ENCODE assay signal across 17 cellular contexts in the genomic region with DNA sequence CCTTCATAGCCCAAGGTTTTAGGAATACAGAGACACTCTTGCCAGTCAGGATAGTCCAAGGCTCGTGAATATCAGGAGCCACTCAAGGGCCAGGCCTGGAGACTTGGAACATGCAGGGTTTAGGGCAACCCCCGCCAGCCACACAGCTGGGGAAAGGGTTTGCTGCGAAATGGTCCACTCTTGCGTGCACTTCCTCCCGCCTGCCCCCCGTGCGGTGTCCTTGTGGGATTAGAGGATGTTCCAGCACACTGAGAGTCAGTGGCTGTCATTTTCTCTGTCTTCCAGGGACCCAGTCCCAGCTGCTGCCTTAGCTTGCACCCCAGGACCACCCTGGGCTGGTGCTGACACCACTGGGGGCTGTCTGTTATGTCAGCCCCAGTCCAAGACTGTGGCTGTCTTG. TPM values are rescaled to one million over a fixed set of nuclear protein-coding genes. Genes with fewer than 3 reads are reported as not detected.
DNase-seq lines count a peak whose midpoint lies in the region; ATAC-seq and TF ChIP-seq lines count a peak whose summit lies in the region.
"Had no signal": no experiment of that assay in that cellular context is flagged by ENCODE, and none has a peak within 500 bp of the region (broad histone marks: within the 10 kb centered on the region; RNA-seq: fewer than 3 reads in every experiment).

No MANE protein-coding gene starts in this region.

- no peak overlapping the region for H2BK5ac ChIP-seq in H9 (ENCODE audit: insufficient read length, low read length)

- H2BK120ac ChIP-seq in H9 (ENCODE audit: low read depth, low read length, poor library complexity, severe bottlenecking), result no peak overlapping the region

- H3K4me1 Mint-ChIP-seq in H9, result peaks cover 13 to 20% of the 10 kb centered on the region in 2 experiments
- peaks cover 3% of the 10 kb centered on the region for H3K4me1 Mint-ChIP-seq in CD4-positive, alpha-beta T cell (ENCODE audit: low read depth)

- ATAC-seq in right lobe of liver, result no peak
- ATAC-seq in upper lobe of left lung (ENCODE audit: low FRiP score in 2 of 2), result no peak
- ATAC-seq in CD4-positive, alpha-beta T cell (ENCODE audit: poor library complexity), result no peak
- no peak for ATAC-seq in HG03159 (IDR thresholded peaks at IDR 0.05; ENCODE audit: unreplicated experiment)

- no peak overlapping the region for H3K4ac ChIP-seq in H9 (ENCODE audit: low read depth, low read length)

- H3K4me3 Mint-ChIP-seq in H9, result no peak overlapping the region
- H3K4me3 Mint-ChIP-seq in CD4-positive, alpha-beta T cell, result no peak overlapping the region

- H2AFZ ChIP-seq in H9 (ENCODE audit: low read length), result no peak overlapping the region

- TF ChIP-seq CTCF in H9 (conservative IDR thresholded peaks at IDR 0.05), result no peak
- no peak for TF ChIP-seq CTCF in right lobe of liver (IDR thresholded peaks at IDR 0.05)
- no peak for TF ChIP-seq CTCF in upper lobe of left lung (IDR thresholded peaks at IDR 0.05)
- no peak for TF ChIP-seq CTCF in CD4-positive, alpha-beta T cell (IDR thresholded peaks at IDR 0.05)

- no peaks in the 10 kb centered on the region for H3K4me1 ChIP-seq in H9 (ENCODE audit: insufficient read depth, low read length)
- peaks cover 0 to 74% (median 13%) of the 10 kb centered on the region in 4 donors for H3K4me1 ChIP-seq in right lobe of liver
- H3K4me1 ChIP-seq in upper lobe of left lung, result peaks cover 31 to 51% (median 42%) of the 10 kb centered on the region in 4 donors

- POLR2A ChIA-PET in CD4-positive, alpha-beta T cell (lab: Charles Lee), result no interaction called here

- H3K18ac ChIP-seq in H9 (ENCODE audit: insufficient read length, low read depth, low read length), result peak overlapping the region; percentile 44

- no peak overlapping the region for H4K91ac ChIP-seq in H9 (ENCODE audit: insufficient read length, low read depth, low read length)

- no peak overlapping the region for H3K56ac ChIP-seq in H9 (ENCODE audit: insufficient read length, low read depth, low read length)

- H3K9me3 Mint-ChIP-seq in H9, result peaks cover 2 to 6% of the 10 kb centered on the region in 2 experiments; a peak in 1 of 5 replicates
- no peaks in the 10 kb centered on the region for H3K9me3 Mint-ChIP-seq in CD4-positive, alpha-beta T cell

- H3K23ac ChIP-seq in H9 (ENCODE audit: insufficient read length, low read depth, low read length), result no peak overlapping the region

- H2AK5ac ChIP-seq in H9 (ENCODE audit: insufficient read length, low read length), result no peak overlapping the region

- H3K36me3 ChIP-seq in right lobe of liver, result peaks cover 0 to 53% (median 28%) of the 10 kb centered on the region in 4 donors
- peaks cover 11 to 45% (median 17%) of the 10 kb centered on the region in 4 donors for H3K36me3 ChIP-seq in upper lobe of left lung

- H3T11ph ChIP-seq in H9 (ENCODE audit: low read length), result no peak overlapping the region

- no peaks in the 10 kb centered on the region for H4K20me1 ChIP-seq in H9 (ENCODE audit: control insufficient read depth, insufficient read depth, insufficient read length)

- no peak overlapping the region for H3K14ac ChIP-seq in H9 (ENCODE audit: insufficient read depth, low read length)

- TF ChIP-seq EP300 in upper lobe of left lung (IDR thresholded peaks at IDR 0.05), result no peak

- no peak overlapping the region for H2BK12ac ChIP-seq in H9 (ENCODE audit: insufficient read length, low read depth, low read length)

- H2BK15ac ChIP-seq in H9 (ENCODE audit: low read depth, low read length), result no peak overlapping the region

- H3K79me2 ChIP-seq in H9 (ENCODE audit: insufficient read depth, low read length), result peaks cover 4% of the 10 kb centered on the region; the same call in 1 of the 2 replicates

- no peaks in the 10 kb centered on the region for H3K27me3 Mint-ChIP-seq in H9 (ENCODE audit: low read depth)
- H3K27me3 Mint-ChIP-seq in CD4-positive, alpha-beta T cell, result no peaks in the 10 kb centered on the region

- TF ChIP-seq POLR2A in right lobe of liver (IDR thresholded peaks at IDR 0.05), result no peak
- no peak for TF ChIP-seq POLR2A in upper lobe of left lung (IDR thresholded peaks at IDR 0.05)

- H3K9ac ChIP-seq in H9 (ENCODE audit: extremely low read depth, insufficient read length, low read length), result no peak overlapping the region
- H3K9ac ChIP-seq: BLaER1 had no signal

- no peak overlapping the region for H3K27ac ChIP-seq in H9 (ENCODE audit: insufficient read length, low read depth, low read length)
- H3K27ac ChIP-seq in adipose tissue (ENCODE audit: low read depth, low read length), result peak overlapping the region; percentile 29
- peak overlapping the region; percentile 40 to 81 (median 43) for H3K27ac ChIP-seq in right lobe of liver
- peak overlapping the region; percentile 58 to 82 (median 78) for H3K27ac ChIP-seq in upper lobe of left lung
- H3K27ac ChIP-seq in CD4-positive, alpha-beta T cell (ENCODE audit: low read depth, low read length), result no peak overlapping the region
- H3K27ac ChIP-seq: BLaER1, SK-N-MC had no signal

- CTCF ChIA-PET in CD4-positive, alpha-beta T cell (lab: Charles Lee), result no interaction called here

- H3K9me3 ChIP-seq in H9 (ENCODE audit: control insufficient read depth, low read depth, low read length) (no peaks in the 10 kb centered on the region), right lobe of liver (no peaks in the 10 kb centered on the region), upper lobe of left lung (no peaks in the 10 kb centered on the region)
- no peaks in the 10 kb centered on the region for H3K9me3 ChIP-seq in CD4-positive, alpha-beta T cell (ENCODE audit: control insufficient read depth, low read length)
- H3K9me3 ChIP-seq: BLaER1 had no signal

- no peak overlapping the region for H2BK20ac ChIP-seq in H9 (ENCODE audit: low read depth, low read length, poor library complexity, severe bottlenecking)

- DNase-seq in H9 (no peak), right lobe of liver (no peak), upper lobe of left lung (no peak), hippocampal formation (lab: John Stamatoyannopoulos, UW) (no peak)
- DNase-seq in CD4-positive, alpha-beta T cell, result no peak
- DNase-seq: DMS79 treated with DMSO at 0.1 percent for 48 hours, GOT3, MM.1S, NCI-H1105 treated with DMSO at 0.1 percent for 48 hours, NCI-H1694, NCI-H2081 treated with DMSO at 0.1 percent for 48 hours, NCI-H446 treated with DMSO at 0.1 percent for 48 hours, SHP77 had no signal

- no peaks in the 10 kb centered on the region for H3K79me1 ChIP-seq in H9 (ENCODE audit: insufficient read depth, low read depth, low read length, poor library complexity, severe bottlenecking)

- H3K36me3 Mint-ChIP-seq in H9 (ENCODE audit: insufficient read depth in 1 of 3, low read depth in 3 of 3), result peaks cover 18 to 43% (median 36%) of the 10 kb centered on the region in 3 experiments; a peak in 6 of 7 replicates
- peaks cover 39% of the 10 kb centered on the region for H3K36me3 Mint-ChIP-seq in CD4-positive, alpha-beta T cell (ENCODE audit: low read depth)

- WGBS in H9 (ENCODE audit: extremely low coverage, insufficient read length, low lambda C conversion rate), result no CpG with 5 or more reads among the region's 7 CpGs
- WGBS in adipose tissue, 3 donors, result 73 to 97% (median 86%) methylated on average over 7 of the region's 7 CpGs
- WGBS in right lobe of liver (ENCODE audit: insufficient coverage, low coverage, low lambda C conversion rate, missing lambda C conversion rate), result 80% methylated on average over 4 of the region's 7 CpGs
- 79 to 93% methylated on average over 3 to 7 of the region's 7 CpGs for WGBS in upper lobe of left lung, 2 donors

- no peak overlapping the region for H3K27ac Mint-ChIP-seq in H9
- no peak overlapping the region for H3K27ac Mint-ChIP-seq in CD4-positive, alpha-beta T cell

- H3K23me2 ChIP-seq in H9 (ENCODE audit: insufficient read length, low read depth, low read length, poor library complexity, severe bottlenecking), result no peaks in the 10 kb centered on the region

- no peak overlapping the region for H3K4me3 ChIP-seq in right lobe of liver
- H3K4me3 ChIP-seq in upper lobe of left lung, result no peak overlapping the region
- H3K4me3 ChIP-seq: BLaER1, SK-N-MC had no signal

- H3K27me3 ChIP-seq in H9 (ENCODE audit: insufficient read depth, low read length) (no peaks in the 10 kb centered on the region), right lobe of liver (no peaks in the 10 kb centered on the region), upper lobe of left lung (no peaks in the 10 kb centered on the region)
- no peaks in the 10 kb centered on the region for H3K27me3 ChIP-seq in CD4-positive, alpha-beta T cell (ENCODE audit: control insufficient read depth, insufficient read depth, low read length)
- H3K27me3 ChIP-seq: BLaER1 had no signal

- no peak overlapping the region for H3K4me2 ChIP-seq in H9 (ENCODE audit: insufficient read depth, insufficient read length, low read length)
- H3K4me2 ChIP-seq: BLaER1 had no signal

- no peak overlapping the region for H4K8ac ChIP-seq in H9 (replicated peaks; ENCODE audit: insufficient read length, low read depth, low read length)

- no peak overlapping the region for H4K5ac ChIP-seq in H9 (ENCODE audit: insufficient read length, low read depth, low read length)

- intact Hi-C loops in right lobe of liver (cut with DNase I), result no loop called here
- intact Hi-C loops in CD4-positive, alpha-beta T cell (cut with DNase I, micrococcal nuclease), result no loop called here

RNA-seq across cellular contexts. Expression of a gene that starts 38.5 kb away (rescaled TPM):
- total RNA-seq in H9 (2021) (125 and 128 TPM in 2 replicates), right lobe of liver (1,000 to 10,000 TPM in 1 of 6 experiments, 100 to 1,000 TPM in 5; 370 to 1,042 (median 725) TPM), upper lobe of left lung (100 to 1,000 TPM; 107 to 257 (median 194) TPM)
- polyA plus RNA-seq in adipose tissue, result 100 to 1,000 TPM in 1 of 3 donors, 10 to 100 TPM in 2; 59.6 to 250 (median 70.1) TPM
- 10 to 100 TPM; 44.2 to 54.8 TPM for total RNA-seq in CD4-positive, alpha-beta T cell

RNA-seq across cellular contexts. Expression of a gene that starts 41.0 kb away (rescaled TPM):
- total RNA-seq in H9 (2021), result 23.2 and 30.0 TPM in 2 replicates
- polyA plus RNA-seq in adipose tissue, result 100 to 1,000 TPM in 2 of 3 donors, 10 to 100 TPM in 1; 62.5 to 257 (median 117) TPM
- total RNA-seq in right lobe of liver, result 100 to 1,000 TPM in 1 of 6 experiments, 10 to 100 TPM in 5; 20.8 to 104 (median 53.1) TPM
- total RNA-seq in upper lobe of left lung, result 10 to 100 TPM; 27.5 to 75.4 (median 43.1) TPM
- 10 to 100 TPM in 1 of 2 experiments, 1 to 10 TPM in 1; 10.0 to 10.8 TPM for total RNA-seq in CD4-positive, alpha-beta T cell

Comparison
In these comparisons a context has a peak if more than half of its experiments do, and no peak if none do; other contexts are left out.
1. H3K27ac ChIP-seq: peak in adipose tissue (single experiment), right lobe of liver (3 of 3) and upper lobe of left lung (4 of 4); none in H9 (single experiment) and CD4-positive, alpha-beta T cell (single experiment).